1 cellular context compared by ENCODE assay signal in the genomic region with DNA sequence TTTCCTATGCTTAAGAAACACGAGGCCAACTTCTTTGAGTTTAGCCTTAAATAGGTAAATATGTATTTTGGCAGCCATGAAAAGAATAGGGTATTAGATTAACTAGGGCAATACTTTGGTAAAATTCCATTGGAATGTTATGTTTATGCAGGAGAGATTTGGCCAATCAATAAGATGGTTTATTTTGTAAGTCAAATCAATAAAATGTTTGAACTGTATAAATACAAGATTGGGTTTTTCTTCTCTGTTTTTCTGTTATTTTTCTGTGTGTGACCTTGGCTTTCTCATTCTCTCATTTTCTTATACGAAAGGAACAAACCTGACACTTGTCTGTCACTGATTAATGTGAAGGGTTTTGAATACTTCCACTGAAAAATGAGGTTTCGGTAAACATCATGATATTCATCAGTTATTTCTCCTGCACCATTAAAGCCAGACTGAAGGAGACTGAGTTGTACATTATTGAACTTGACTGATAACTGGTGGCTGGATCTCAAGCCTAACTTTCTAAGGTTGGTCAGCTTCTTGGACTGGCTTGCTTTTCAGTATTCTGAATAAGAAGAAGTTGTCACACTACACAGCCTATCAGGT.
TF ChIP-seq lines count a peak whose summit lies in the region.

No MANE protein-coding gene starts in this region.

TF ChIP-seq in HepG2, 621 proteins besides CTCF, POLR2A, EP300 and RAD21 (continued from another document and continues in another):
- TF ChIP-seq, protein P1, sequence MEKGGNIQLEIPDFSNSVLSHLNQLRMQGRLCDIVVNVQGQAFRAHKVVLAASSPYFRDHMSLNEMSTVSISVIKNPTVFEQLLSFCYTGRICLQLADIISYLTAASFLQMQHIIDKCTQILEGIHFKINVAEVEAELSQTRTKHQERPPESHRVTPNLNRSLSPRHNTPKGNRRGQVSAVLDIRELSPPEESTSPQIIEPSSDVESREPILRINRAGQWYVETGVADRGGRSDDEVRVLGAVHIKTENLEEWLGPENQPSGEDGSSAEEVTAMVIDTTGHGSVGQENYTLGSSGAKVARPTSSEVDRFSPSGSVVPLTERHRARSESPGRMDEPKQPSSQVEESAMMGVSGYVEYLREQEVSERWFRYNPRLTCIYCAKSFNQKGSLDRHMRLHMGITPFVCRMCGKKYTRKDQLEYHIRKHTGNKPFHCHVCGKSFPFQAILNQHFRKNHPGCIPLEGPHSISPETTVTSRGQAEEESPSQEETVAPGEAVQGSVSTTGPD (CRISPR knock-in tag; IDR thresholded peaks at IDR 0.05): peak; percentile 50; the same call in 1 of the 2 replicates
- TF ChIP-seq, protein P2, sequence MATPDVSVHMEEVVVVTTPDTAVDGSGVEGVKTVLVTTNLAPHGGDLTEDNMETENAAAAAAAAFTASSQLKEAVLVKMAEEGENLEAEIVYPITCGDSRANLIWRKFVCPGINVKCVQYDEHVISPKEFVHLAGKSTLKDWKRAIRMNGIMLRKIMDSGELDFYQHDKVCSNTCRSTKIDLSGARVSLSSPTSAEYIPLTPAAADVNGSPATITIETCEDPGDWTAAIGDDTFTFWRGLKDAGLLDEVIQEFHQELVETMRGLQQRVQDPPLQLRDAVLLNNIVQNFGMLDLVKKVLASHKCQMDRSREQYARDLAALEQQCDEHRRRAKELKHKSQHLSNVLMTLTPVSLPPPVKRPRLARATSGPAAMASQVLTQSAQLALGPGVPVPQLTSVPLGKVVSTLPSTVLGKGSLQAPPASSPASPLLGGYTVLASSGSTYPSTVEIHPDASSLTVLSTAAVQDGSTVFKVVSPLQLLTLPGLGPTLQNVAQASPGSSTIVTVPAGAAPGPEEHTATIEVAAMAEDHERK (CRISPR knock-in tag; IDR thresholded peaks at IDR 0.05; ENCODE audit: low read depth): no peak
- no peak for TF ChIP-seq ZNF382 (CRISPR knock-in tag; IDR thresholded peaks at IDR 0.05; ENCODE audit: borderline replicate concordance)
- TF ChIP-seq, protein P3, sequence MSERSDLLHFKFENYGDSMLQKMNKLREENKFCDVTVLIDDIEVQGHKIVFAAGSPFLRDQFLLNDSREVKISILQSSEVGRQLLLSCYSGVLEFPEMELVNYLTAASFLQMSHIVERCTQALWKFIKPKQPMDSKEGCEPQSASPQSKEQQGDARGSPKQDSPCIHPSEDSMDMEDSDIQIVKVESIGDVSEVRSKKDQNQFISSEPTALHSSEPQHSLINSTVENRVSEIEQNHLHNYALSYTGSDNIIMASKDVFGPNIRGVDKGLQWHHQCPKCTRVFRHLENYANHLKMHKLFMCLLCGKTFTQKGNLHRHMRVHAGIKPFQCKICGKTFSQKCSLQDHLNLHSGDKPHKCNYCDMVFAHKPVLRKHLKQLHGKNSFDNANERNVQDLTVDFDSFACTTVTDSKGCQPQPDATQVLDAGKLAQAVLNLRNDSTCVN (CRISPR knock-in tag; IDR thresholded peaks at IDR 0.05; ENCODE audit: borderline replicate concordance): no peak
- no peak for TF ChIP-seq LCORL (IDR thresholded peaks at IDR 0.05)
- no peak for TF ChIP-seq LCORL (CRISPR knock-in tag; IDR thresholded peaks at IDR 0.05)
- TF ChIP-seq, protein P4, sequence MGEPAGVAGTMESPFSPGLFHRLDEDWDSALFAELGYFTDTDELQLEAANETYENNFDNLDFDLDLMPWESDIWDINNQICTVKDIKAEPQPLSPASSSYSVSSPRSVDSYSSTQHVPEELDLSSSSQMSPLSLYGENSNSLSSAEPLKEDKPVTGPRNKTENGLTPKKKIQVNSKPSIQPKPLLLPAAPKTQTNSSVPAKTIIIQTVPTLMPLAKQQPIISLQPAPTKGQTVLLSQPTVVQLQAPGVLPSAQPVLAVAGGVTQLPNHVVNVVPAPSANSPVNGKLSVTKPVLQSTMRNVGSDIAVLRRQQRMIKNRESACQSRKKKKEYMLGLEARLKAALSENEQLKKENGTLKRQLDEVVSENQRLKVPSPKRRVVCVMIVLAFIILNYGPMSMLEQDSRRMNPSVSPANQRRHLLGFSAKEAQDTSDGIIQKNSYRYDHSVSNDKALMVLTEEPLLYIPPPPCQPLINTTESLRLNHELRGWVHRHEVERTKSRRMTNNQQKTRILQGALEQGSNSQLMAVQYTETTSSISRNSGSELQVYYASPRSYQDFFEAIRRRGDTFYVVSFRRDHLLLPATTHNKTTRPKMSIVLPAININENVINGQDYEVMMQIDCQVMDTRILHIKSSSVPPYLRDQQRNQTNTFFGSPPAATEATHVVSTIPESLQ (CRISPR knock-in tag; conservative IDR thresholded peaks at IDR 0.05): no peak
- no peak for TF ChIP-seq ZNF652 (CRISPR knock-in tag; IDR thresholded peaks at IDR 0.05; ENCODE audit: borderline replicate concordance, low read depth)
- TF ChIP-seq NFIC (IDR thresholded peaks at IDR 0.05; ENCODE audit: low read length): peak; percentile 95
- TF ChIP-seq, protein P5, sequence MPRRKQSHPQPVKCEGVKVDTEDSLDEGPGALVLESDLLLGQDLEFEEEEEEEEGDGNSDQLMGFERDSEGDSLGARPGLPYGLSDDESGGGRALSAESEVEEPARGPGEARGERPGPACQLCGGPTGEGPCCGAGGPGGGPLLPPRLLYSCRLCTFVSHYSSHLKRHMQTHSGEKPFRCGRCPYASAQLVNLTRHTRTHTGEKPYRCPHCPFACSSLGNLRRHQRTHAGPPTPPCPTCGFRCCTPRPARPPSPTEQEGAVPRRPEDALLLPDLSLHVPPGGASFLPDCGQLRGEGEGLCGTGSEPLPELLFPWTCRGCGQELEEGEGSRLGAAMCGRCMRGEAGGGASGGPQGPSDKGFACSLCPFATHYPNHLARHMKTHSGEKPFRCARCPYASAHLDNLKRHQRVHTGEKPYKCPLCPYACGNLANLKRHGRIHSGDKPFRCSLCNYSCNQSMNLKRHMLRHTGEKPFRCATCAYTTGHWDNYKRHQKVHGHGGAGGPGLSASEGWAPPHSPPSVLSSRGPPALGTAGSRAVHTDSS (CRISPR knock-in tag; conservative IDR thresholded peaks at IDR 0.05): no peak
- TF ChIP-seq ZNF619 (CRISPR knock-in tag; IDR thresholded peaks at IDR 0.05): no peak
- TF ChIP-seq NFYC (CRISPR knock-in tag; IDR thresholded peaks at IDR 0.05): no peak
- no peak for TF ChIP-seq ZNF782 (CRISPR knock-in tag; IDR thresholded peaks at IDR 0.05; ENCODE audit: borderline replicate concordance)
- TF ChIP-seq NCOA2 (CRISPR knock-in tag; IDR thresholded peaks at IDR 0.05): peak; percentile 87
- TF ChIP-seq, protein P6, sequence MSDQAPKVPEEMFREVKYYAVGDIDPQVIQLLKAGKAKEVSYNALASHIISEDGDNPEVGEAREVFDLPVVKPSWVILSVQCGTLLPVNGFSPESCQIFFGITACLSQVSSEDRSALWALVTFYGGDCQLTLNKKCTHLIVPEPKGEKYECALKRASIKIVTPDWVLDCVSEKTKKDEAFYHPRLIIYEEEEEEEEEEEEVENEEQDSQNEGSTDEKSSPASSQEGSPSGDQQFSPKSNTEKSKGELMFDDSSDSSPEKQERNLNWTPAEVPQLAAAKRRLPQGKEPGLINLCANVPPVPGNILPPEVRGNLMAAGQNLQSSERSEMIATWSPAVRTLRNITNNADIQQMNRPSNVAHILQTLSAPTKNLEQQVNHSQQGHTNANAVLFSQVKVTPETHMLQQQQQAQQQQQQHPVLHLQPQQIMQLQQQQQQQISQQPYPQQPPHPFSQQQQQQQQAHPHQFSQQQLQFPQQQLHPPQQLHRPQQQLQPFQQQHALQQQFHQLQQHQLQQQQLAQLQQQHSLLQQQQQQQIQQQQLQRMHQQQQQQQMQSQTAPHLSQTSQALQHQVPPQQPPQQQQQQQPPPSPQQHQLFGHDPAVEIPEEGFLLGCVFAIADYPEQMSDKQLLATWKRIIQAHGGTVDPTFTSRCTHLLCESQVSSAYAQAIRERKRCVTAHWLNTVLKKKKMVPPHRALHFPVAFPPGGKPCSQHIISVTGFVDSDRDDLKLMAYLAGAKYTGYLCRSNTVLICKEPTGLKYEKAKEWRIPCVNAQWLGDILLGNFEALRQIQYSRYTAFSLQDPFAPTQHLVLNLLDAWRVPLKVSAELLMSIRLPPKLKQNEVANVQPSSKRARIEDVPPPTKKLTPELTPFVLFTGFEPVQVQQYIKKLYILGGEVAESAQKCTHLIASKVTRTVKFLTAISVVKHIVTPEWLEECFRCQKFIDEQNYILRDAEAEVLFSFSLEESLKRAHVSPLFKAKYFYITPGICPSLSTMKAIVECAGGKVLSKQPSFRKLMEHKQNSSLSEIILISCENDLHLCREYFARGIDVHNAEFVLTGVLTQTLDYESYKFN (CRISPR knock-in tag; conservative IDR thresholded peaks at IDR 0.05): peak; percentile 79
- TF ChIP-seq SOX13 (IDR thresholded peaks at IDR 0.05): no peak
- peak in 1 of 2 experiments; percentile 60; a peak in 1 of 4 replicates for TF ChIP-seq SOX13 (CRISPR knock-in tag; conservative IDR thresholded peaks at IDR 0.05 in 1 of 2, IDR thresholded peaks at IDR 0.05 in 1 of 2)
- TF ChIP-seq ARID2 (CRISPR knock-in tag; IDR thresholded peaks at IDR 0.05; ENCODE audit: borderline replicate concordance): no peak
- TF ChIP-seq, protein P7, sequence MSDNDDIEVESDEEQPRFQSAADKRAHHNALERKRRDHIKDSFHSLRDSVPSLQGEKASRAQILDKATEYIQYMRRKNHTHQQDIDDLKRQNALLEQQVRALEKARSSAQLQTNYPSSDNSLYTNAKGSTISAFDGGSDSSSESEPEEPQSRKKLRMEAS (IDR thresholded peaks at IDR 0.05): no peak
- no peak for TF ChIP-seq ZNF430 (CRISPR knock-in tag; IDR thresholded peaks at IDR 0.05)
- TF ChIP-seq BRCA1 (CRISPR knock-in tag; IDR thresholded peaks at IDR 0.05): no peak
- TF ChIP-seq PHB2 (IDR thresholded peaks at IDR 0.05; ENCODE audit: partially characterized antibody): no peak
- TF ChIP-seq JDP2 (CRISPR knock-in tag; IDR thresholded peaks at IDR 0.05; ENCODE audit: borderline replicate concordance): no peak
- TF ChIP-seq ATM (IDR thresholded peaks at IDR 0.05; ENCODE audit: borderline replicate concordance): no peak
- no peak for TF ChIP-seq ADNP (CRISPR knock-in tag; IDR thresholded peaks at IDR 0.05)
- no peak for TF ChIP-seq ZNF766 (CRISPR knock-in tag; IDR thresholded peaks at IDR 0.05; ENCODE audit: borderline replicate concordance)
- no peak for TF ChIP-seq ETV5 (CRISPR knock-in tag; IDR thresholded peaks at IDR 0.05; ENCODE audit: borderline replicate concordance)
- TF ChIP-seq MXI1 (IDR thresholded peaks at IDR 0.05; ENCODE audit: borderline replicate concordance, low read depth, low read length): no peak
- no peak for TF ChIP-seq ZNF713 (CRISPR knock-in tag; IDR thresholded peaks at IDR 0.05)
- no peak for TF ChIP-seq TBL1XR1 (IDR thresholded peaks at IDR 0.05; ENCODE audit: borderline replicate concordance, low read length, partially characterized antibody)
- TF ChIP-seq ZNF234 (CRISPR knock-in tag; conservative IDR thresholded peaks at IDR 0.05): no peak
- TF ChIP-seq RELA (CRISPR knock-in tag; IDR thresholded peaks at IDR 0.05): no peak
- TF ChIP-seq, protein P8, sequence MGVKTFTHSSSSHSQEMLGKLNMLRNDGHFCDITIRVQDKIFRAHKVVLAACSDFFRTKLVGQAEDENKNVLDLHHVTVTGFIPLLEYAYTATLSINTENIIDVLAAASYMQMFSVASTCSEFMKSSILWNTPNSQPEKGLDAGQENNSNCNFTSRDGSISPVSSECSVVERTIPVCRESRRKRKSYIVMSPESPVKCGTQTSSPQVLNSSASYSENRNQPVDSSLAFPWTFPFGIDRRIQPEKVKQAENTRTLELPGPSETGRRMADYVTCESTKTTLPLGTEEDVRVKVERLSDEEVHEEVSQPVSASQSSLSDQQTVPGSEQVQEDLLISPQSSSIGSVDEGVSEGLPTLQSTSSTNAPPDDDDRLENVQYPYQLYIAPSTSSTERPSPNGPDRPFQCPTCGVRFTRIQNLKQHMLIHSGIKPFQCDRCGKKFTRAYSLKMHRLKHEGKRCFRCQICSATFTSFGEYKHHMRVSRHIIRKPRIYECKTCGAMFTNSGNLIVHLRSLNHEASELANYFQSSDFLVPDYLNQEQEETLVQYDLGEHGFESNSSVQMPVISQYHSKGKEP (CRISPR knock-in tag; IDR thresholded peaks at IDR 0.05): no peak
- TF ChIP-seq ARNT (IDR thresholded peaks at IDR 0.05): no peak
- no peak for TF ChIP-seq HNRNPH1 (optimal IDR thresholded peaks at IDR 0.05; ENCODE audit: low read depth, low read length)
- TF ChIP-seq, protein P9, sequence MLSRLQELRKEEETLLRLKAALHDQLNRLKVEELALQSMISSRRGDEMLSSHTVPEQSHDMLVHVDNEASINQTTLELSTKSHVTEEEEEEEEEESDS (CRISPR knock-in tag; IDR thresholded peaks at IDR 0.05; ENCODE audit: borderline replicate concordance): no peak
- no peak for TF ChIP-seq CHCHD3 (CRISPR knock-in tag; IDR thresholded peaks at IDR 0.05)
- TF ChIP-seq HNF4G (IDR thresholded peaks at IDR 0.05; ENCODE audit: borderline replicate concordance, low read depth, low read length): no peak
- TF ChIP-seq HNF4G (CRISPR knock-in tag; IDR thresholded peaks at IDR 0.05; ENCODE audit: borderline replicate concordance, low read depth): no peak
- TF ChIP-seq PHF20 (CRISPR knock-in tag; IDR thresholded peaks at IDR 0.05): no peak
- TF ChIP-seq NFE2L1 (CRISPR knock-in tag; IDR thresholded peaks at IDR 0.05; ENCODE audit: borderline replicate concordance): no peak
- TF ChIP-seq, protein P10, sequence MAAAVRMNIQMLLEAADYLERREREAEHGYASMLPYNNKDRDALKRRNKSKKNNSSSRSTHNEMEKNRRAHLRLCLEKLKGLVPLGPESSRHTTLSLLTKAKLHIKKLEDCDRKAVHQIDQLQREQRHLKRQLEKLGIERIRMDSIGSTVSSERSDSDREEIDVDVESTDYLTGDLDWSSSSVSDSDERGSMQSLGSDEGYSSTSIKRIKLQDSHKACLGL (CRISPR knock-in tag; IDR thresholded peaks at IDR 0.05): no peak
- TF ChIP-seq FOXA1 (IDR thresholded peaks at IDR 0.05): no peak
- no peak for TF ChIP-seq FOXA1 (CRISPR knock-in tag; IDR thresholded peaks at IDR 0.05)
- no peak for TF ChIP-seq SP4 (CRISPR knock-in tag; IDR thresholded peaks at IDR 0.05)
- TF ChIP-seq CC2D1A (CRISPR knock-in tag; IDR thresholded peaks at IDR 0.05): no peak
